ENCODE assay signal across 8 cellular contexts in the genomic region with DNA sequence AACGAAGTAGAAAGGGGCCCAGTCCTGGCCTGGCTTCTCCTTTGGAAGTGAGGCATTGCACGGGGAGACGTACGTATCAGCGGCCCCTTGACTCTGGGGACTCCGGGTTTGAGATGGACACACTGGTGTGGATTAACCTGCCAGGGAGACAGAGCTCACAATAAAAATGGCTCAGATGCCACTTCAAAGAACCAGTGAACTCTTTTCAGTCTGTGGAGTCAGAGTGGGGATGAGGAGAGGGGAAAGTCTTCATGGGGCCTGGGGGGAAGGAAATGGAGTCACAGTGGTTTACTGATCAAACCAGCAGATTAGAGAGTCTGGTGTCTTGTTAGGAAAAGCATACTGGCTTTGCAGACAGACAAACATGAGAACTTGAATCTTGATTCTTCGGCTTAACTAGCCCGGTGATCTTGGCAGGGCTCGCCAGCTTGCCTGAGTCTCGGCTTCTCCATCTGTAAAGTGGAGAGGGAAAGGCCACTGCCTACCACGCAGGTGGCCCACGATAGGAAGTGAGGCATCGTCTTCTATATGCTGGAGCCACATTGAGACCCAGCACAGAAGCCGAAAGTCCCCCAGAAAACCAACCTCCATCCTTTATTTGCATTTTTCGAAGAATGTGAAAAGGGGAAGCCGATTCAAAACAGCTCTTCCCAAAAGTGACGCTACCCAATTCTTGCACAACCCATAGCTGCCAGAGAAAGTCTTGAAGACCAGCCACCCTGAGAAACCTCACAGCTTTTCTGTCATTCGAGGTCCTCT. TPM values are rescaled to one million over a fixed set of nuclear protein-coding genes. Genes with fewer than 3 reads are reported as not detected.
A peak's percentile ranks its signal among the peaks of the same experiment; 100 is the strongest.
DNase-seq lines count a peak whose midpoint lies in the region; ATAC-seq and TF ChIP-seq lines count a peak whose summit lies in the region.

A gene with protein sequence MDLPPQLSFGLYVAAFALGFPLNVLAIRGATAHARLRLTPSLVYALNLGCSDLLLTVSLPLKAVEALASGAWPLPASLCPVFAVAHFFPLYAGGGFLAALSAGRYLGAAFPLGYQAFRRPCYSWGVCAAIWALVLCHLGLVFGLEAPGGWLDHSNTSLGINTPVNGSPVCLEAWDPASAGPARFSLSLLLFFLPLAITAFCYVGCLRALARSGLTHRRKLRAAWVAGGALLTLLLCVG (N-terminal part only) (plus strand): TSS at position 732 of the 759 bp plus-strand sequence. CDS start 3,650 bp downstream, outside the sequence.

- H3K27ac ChIP-seq in OCI-LY1 (ENCODE audit: low read depth, low read length, poor library complexity, severe bottlenecking): peak within 1 kb of the TSS; percentile 68

- no peaks in the 10 kb centered on the region for H3F3A ChIP-seq in OCI-LY1 (ENCODE audit: insufficient read depth, low read length)

- H3K9me3 ChIP-seq in OCI-LY1 (ENCODE audit: low read length): no peaks in the 10 kb centered on the region

- ATAC-seq in GM18511 (IDR thresholded peaks at IDR 0.05; ENCODE audit: unreplicated experiment): peak; percentile 60
- peak; percentile 59 for ATAC-seq in HG02588 (IDR thresholded peaks at IDR 0.05; ENCODE audit: unreplicated experiment)
- ATAC-seq in central memory CD8-positive, alpha-beta T cell (replicated peaks; ENCODE audit: extremely low read depth, poor library complexity, severe bottlenecking): peak; percentile 54

- no peak within 1 kb of the TSS for H2AFZ ChIP-seq in OCI-LY1 (ENCODE audit: low read length)

- no peaks in the 10 kb centered on the region for H4K20me1 ChIP-seq in OCI-LY1 (ENCODE audit: insufficient read depth, low read length)

- H3K4me3 ChIP-seq in OCI-LY1 (ENCODE audit: low read depth, low read length, poor library complexity, severe bottlenecking): no peak within 1 kb of the TSS

- peaks cover 8% of the 10 kb centered on the region for H3K36me3 Mint-ChIP-seq in central memory CD8-positive, alpha-beta T cell (ENCODE audit: insufficient read depth)

- H3K27me3 ChIP-seq in OCI-LY1 (ENCODE audit: insufficient read depth, low read length): no peaks in the 10 kb centered on the region

- DNase-seq in central memory CD8-positive, alpha-beta T cell (ENCODE audit: low spot score in 2 of 2): no peak
- peak; percentile 54 for DNase-seq in stimulated activated CD4-positive, alpha-beta T cell treated with anti-CD3 and anti-CD28 coated beads, Interleukin-4, amount 100 ng/mL, for 24 hours
- DNase-seq in cerebellar cortex (ENCODE audit: low spot score) (no peak), A172 (ENCODE audit: low spot score) (no peak), RKO (ENCODE audit: low spot score) (no peak)

- H3K9me3 Mint-ChIP-seq in central memory CD8-positive, alpha-beta T cell: no peaks in the 10 kb centered on the region

- no peak within 1 kb of the TSS; the same call in 1 of the 2 replicates for H3K4me2 ChIP-seq in OCI-LY1 (ENCODE audit: low read length)

- H3K79me2 ChIP-seq in OCI-LY1 (ENCODE audit: insufficient read depth, low read length): no peaks in the 10 kb centered on the region

- H3K4me1 Mint-ChIP-seq in central memory CD8-positive, alpha-beta T cell: peaks cover 18% of the 10 kb centered on the region

- peaks cover 48% of the 10 kb centered on the region for H3K4me1 ChIP-seq in OCI-LY1 (ENCODE audit: insufficient read depth, low read length, severe bottlenecking)

- H3K36me3 ChIP-seq in OCI-LY1 (ENCODE audit: insufficient read depth, low read length): peaks cover 41% of the 10 kb centered on the region

- H3K9me2 ChIP-seq in OCI-LY1 (ENCODE audit: low read depth, low read length): no peaks in the 10 kb centered on the region

- H3K27ac Mint-ChIP-seq in central memory CD8-positive, alpha-beta T cell (ENCODE audit: low read depth): peak within 1 kb of the TSS; percentile 87

- peaks cover 46% of the 10 kb centered on the region for H3K27me3 Mint-ChIP-seq in central memory CD8-positive, alpha-beta T cell

- no peak for TF ChIP-seq CTCF in OCI-LY1 (IDR thresholded peaks at IDR 0.05; ENCODE audit: low read length)

- no peak within 1 kb of the TSS for H3K9ac ChIP-seq in OCI-LY1 (ENCODE audit: low read length)

- peak within 1 kb of the TSS; percentile 32 for H3K4me3 Mint-ChIP-seq in central memory CD8-positive, alpha-beta T cell

RNA-seq across cellular contexts. Expression of the gene that starts here (rescaled TPM):
- not detected in 2 replicates for total RNA-seq in A172 (2014; rRNA removed; shearing (Covaris generic))
